29 cellular contexts compared by ENCODE assay signal in genomic region chr14:30903285-30904124, GRCh38.
"Had no signal": no experiment of that assay in that cellular context is flagged by ENCODE, and none has a peak within 500 bp of the region (broad histone marks: within the 10 kb centered on the region; RNA-seq: fewer than 3 reads in every experiment).

No MANE protein-coding gene starts in this region.

- H3K27ac ChIP-seq: colonic mucosa, esophagus muscularis mucosa, foreskin keratinocyte, heart right ventricle, neural progenitor cell, parathyroid adenoma, right lobe of liver, thoracic aorta, transverse colon, upper lobe of right lung, uterus had no signal

- H3K79me2 ChIP-seq: parathyroid adenoma had no signal

- H3K4me2 ChIP-seq: neural progenitor cell had no signal

- H3K27ac Mint-ChIP-seq: dendritic cell treated with granulocyte-macrophage colony-stimulating factor and Interleukin-4, amounts not matched to agents 40 ng/mL and 50 ng/mL, for 4 days; mesothelial cell of epicardium; nephron; neural progenitor cell; progenitor cell of endocrine pancreas; stimulated activated naive B cell treated with anti-CD40 and anti-IgM and Interleukin-4, amounts not matched to agents 10 μg/mL and 1 μg/mL and 100 μg/mL, for 72 hours had no signal

- H3K9me3 ChIP-seq: colonic mucosa, esophagus muscularis mucosa, heart right ventricle, mucosa of descending colon, right lobe of liver, thoracic aorta, transverse colon, upper lobe of right lung, uterus had no signal

- H3K36me3 ChIP-seq: colonic mucosa, uterus had no signal

- H3K9me3 Mint-ChIP-seq: dendritic cell treated with granulocyte-macrophage colony-stimulating factor and Interleukin-4, amounts not matched to agents 40 ng/mL and 50 ng/mL, for 4 days; mesothelial cell of epicardium; naive thymus-derived CD4-positive, alpha-beta T cell; nephron; neural progenitor cell; stimulated activated naive B cell treated with anti-CD40 and anti-IgM and Interleukin-4, amounts not matched to agents 10 μg/mL and 1 μg/mL and 100 μg/mL, for 72 hours; stimulated activated naive CD8-positive, alpha-beta T cell treated with anti-CD3 and anti-CD28 coated beads, Interleukin-15, Interleukin-2, amounts not matched to agents 100 ng/mL and 50 ng/mL, for 24 hours had no signal

- H3K27me3 ChIP-seq: colonic mucosa, esophagus muscularis mucosa, foreskin keratinocyte, heart right ventricle, neural progenitor cell, right lobe of liver, transverse colon, upper lobe of right lung, uterus had no signal

- ATAC-seq: foreskin keratinocyte; heart right ventricle; mucosa of descending colon; naive thymus-derived CD4-positive, alpha-beta T cell; stimulated activated naive B cell treated with anti-CD40 and anti-IgM and Interleukin-4, amounts not matched to agents 10 μg/mL and 1 μg/mL and 100 μg/mL, for 72 hours; upper lobe of right lung had no signal

- H3K4me3 Mint-ChIP-seq: dendritic cell treated with granulocyte-macrophage colony-stimulating factor and Interleukin-4, amounts not matched to agents 40 ng/mL and 50 ng/mL, for 4 days; mesothelial cell of epicardium; naive thymus-derived CD4-positive, alpha-beta T cell; nephron; neural progenitor cell; stimulated activated naive B cell treated with anti-CD40 and anti-IgM and Interleukin-4, amounts not matched to agents 10 μg/mL and 1 μg/mL and 100 μg/mL, for 72 hours; stimulated activated naive CD8-positive, alpha-beta T cell treated with anti-CD3 and anti-CD28 coated beads, Interleukin-15, Interleukin-2, amounts not matched to agents 100 ng/mL and 50 ng/mL, for 24 hours had no signal

- H2AFZ ChIP-seq: neural progenitor cell, parathyroid adenoma had no signal

- H3K4me1 Mint-ChIP-seq: mesothelial cell of epicardium, nephron, neural progenitor cell had no signal

- H3K4me3 ChIP-seq: colonic mucosa, esophagus muscularis mucosa, heart right ventricle, lung, mucosa of descending colon, neural progenitor cell, right lobe of liver, thoracic aorta, transverse colon, upper lobe of right lung, uterus had no signal

- H3K27me3 Mint-ChIP-seq: dendritic cell treated with granulocyte-macrophage colony-stimulating factor and Interleukin-4, amounts not matched to agents 40 ng/mL and 50 ng/mL, for 4 days; naive thymus-derived CD4-positive, alpha-beta T cell; progenitor cell of endocrine pancreas; stimulated activated naive B cell treated with anti-CD40 and anti-IgM and Interleukin-4, amounts not matched to agents 10 μg/mL and 1 μg/mL and 100 μg/mL, for 72 hours; stimulated activated naive CD8-positive, alpha-beta T cell treated with anti-CD3 and anti-CD28 coated beads, Interleukin-15, Interleukin-2, amounts not matched to agents 100 ng/mL and 50 ng/mL, for 24 hours had no signal

- DNase-seq: colonic mucosa; effector memory CD4-positive, alpha-beta T cell; foreskin keratinocyte; glutamatergic neuron; heart right ventricle; hippocampal formation; kidney glomerular epithelial cell; mesenchymal stem cell; mucosa of descending colon; naive thymus-derived CD4-positive, alpha-beta T cell; right lobe of liver; small intestine; stimulated activated CD4-positive, alpha-beta T cell treated with anti-CD3 and anti-CD28 coated beads, Interleukin-15, amount 100 ng/mL, for 24 hours; stimulated activated CD4-positive, alpha-beta T cell treated with anti-CD3 and anti-CD28 coated beads, Interleukin-2, amount 100 ng/mL, for 48 hours; stimulated activated naive B cell treated with anti-CD40 and anti-IgM and Interleukin-4, amounts not matched to agents 10 μg/mL and 1 μg/mL and 100 μg/mL, for 72 hours; transverse colon; upper lobe of right lung; uterus had no signal

- H3K9ac ChIP-seq: neural progenitor cell, parathyroid adenoma had no signal

- H3K4me1 ChIP-seq: colonic mucosa, esophagus muscularis mucosa, heart right ventricle, neural progenitor cell, parathyroid adenoma, transverse colon, upper lobe of right lung, uterus had no signal

- FAIRE-seq: endothelial cell of umbilical vein, small intestine had no signal
